1 cellular context compared by ENCODE assay signal in genomic region chr14:75577724-75578098, GRCh38.
A peak's percentile ranks its signal among the peaks of the same experiment; 100 is the strongest.
TF ChIP-seq lines count a peak whose summit lies in the region.

No MANE protein-coding gene starts in this region.

TF ChIP-seq in HepG2, 621 proteins besides CTCF, POLR2A, EP300 and RAD21 (continued from another document and continues in another):
- TF ChIP-seq CSRNP1 (CRISPR knock-in tag; IDR thresholded peaks at IDR 0.05) (0 out of 2 replicates have a peak, but pooled peaks have one; percentile 62), CEBPG (CRISPR knock-in tag; IDR thresholded peaks at IDR 0.05) (0 out of 2 replicates have a peak, but pooled peaks have one; percentile 45), SMYD3 (CRISPR knock-in tag; IDR thresholded peaks at IDR 0.05) (no peak), FOXA3 (CRISPR knock-in tag; IDR thresholded peaks at IDR 0.05) (peak; percentile 21; the same call in 1 of the 2 replicates), DZIP1 (CRISPR knock-in tag; IDR thresholded peaks at IDR 0.05) (no peak), KMT2B (CRISPR knock-in tag; IDR thresholded peaks at IDR 0.05) (no peak), ZNF605 (CRISPR knock-in tag; IDR thresholded peaks at IDR 0.05) (peak; percentile 43; the same call in 1 of the 2 replicates), ZNF766 (CRISPR knock-in tag; IDR thresholded peaks at IDR 0.05; ENCODE audit: borderline replicate concordance) (no peak), NFYC (CRISPR knock-in tag; IDR thresholded peaks at IDR 0.05) (no peak), SMAD9 (CRISPR knock-in tag; IDR thresholded peaks at IDR 0.05) (no peak), HMGXB4 (CRISPR knock-in tag; IDR thresholded peaks at IDR 0.05; ENCODE audit: borderline replicate concordance in 1 of 2, low read depth in 1 of 2) (peak in 1 of 2 experiments; percentile 87; a peak in 1 of 4 replicates), ZKSCAN5 (CRISPR knock-in tag; IDR thresholded peaks at IDR 0.05) (no peak), ESRRA (CRISPR knock-in tag; IDR thresholded peaks at IDR 0.05; ENCODE audit: low read depth) (0 out of 2 replicates have a peak, but pooled peaks have one; percentile 24), ZNF329 (CRISPR knock-in tag; IDR thresholded peaks at IDR 0.05; ENCODE audit: low read depth) (0 out of 2 replicates have a peak, but pooled peaks have one; percentile 3), ZNF232 (CRISPR knock-in tag; IDR thresholded peaks at IDR 0.05; ENCODE audit: borderline replicate concordance) (peak; percentile 17; the same call in 1 of the 2 replicates), ZNF343 (CRISPR knock-in tag; IDR thresholded peaks at IDR 0.05) (no peak), GATAD2A (CRISPR knock-in tag; IDR thresholded peaks at IDR 0.05) (peak; percentile 38; the same call in 1 of the 2 replicates), ZNF619 (CRISPR knock-in tag; IDR thresholded peaks at IDR 0.05) (0 out of 2 replicates have a peak, but pooled peaks have one; percentile 53), SOX6 (IDR thresholded peaks at IDR 0.05) (no peak), SOX6 (CRISPR knock-in tag; IDR thresholded peaks at IDR 0.05) (peak; percentile 39; the same call in 1 of the 2 replicates), XRCC5 (optimal IDR thresholded peaks at IDR 0.05; ENCODE audit: low read length) (peak; percentile 16), SOX13 (IDR thresholded peaks at IDR 0.05) (no peak), SOX13 (CRISPR knock-in tag; conservative IDR thresholded peaks at IDR 0.05 in 1 of 2, IDR thresholded peaks at IDR 0.05 in 1 of 2) (no peak), RXRB (CRISPR knock-in tag; IDR thresholded peaks at IDR 0.05; ENCODE audit: borderline replicate concordance) (0 out of 2 replicates have a peak, but pooled peaks have one; percentile 32), ZNF883 (CRISPR knock-in tag; IDR thresholded peaks at IDR 0.05; ENCODE audit: not compliant biosample characterization) (peak; percentile 19), FOSL2 (CRISPR knock-in tag; IDR thresholded peaks at IDR 0.05) (peak; percentile 36; the same call in 1 of the 2 replicates), ERF (CRISPR knock-in tag; IDR thresholded peaks at IDR 0.05) (peak; percentile 52; the same call in 1 of the 2 replicates), ZSCAN12 (CRISPR knock-in tag; IDR thresholded peaks at IDR 0.05) (no peak), THRA (CRISPR knock-in tag; IDR thresholded peaks at IDR 0.05; ENCODE audit: borderline replicate concordance) (0 out of 2 replicates have a peak, but pooled peaks have one; percentile 13), MED1 (CRISPR knock-in tag; IDR thresholded peaks at IDR 0.05) (0 out of 2 replicates have a peak, but pooled peaks have one; percentile 39), ZBTB44 (CRISPR knock-in tag; IDR thresholded peaks at IDR 0.05) (no peak), HNF4G (IDR thresholded peaks at IDR 0.05; ENCODE audit: borderline replicate concordance, low read depth, low read length) (peak; percentile 27; the same call in 1 of the 2 replicates), HNF4G (CRISPR knock-in tag; IDR thresholded peaks at IDR 0.05; ENCODE audit: borderline replicate concordance, low read depth) (no peak), SIN3A (IDR thresholded peaks at IDR 0.05; ENCODE audit: borderline replicate concordance, low read depth, low read length) (peak; percentile 32; the same call in 1 of the 2 replicates), IRF2 (CRISPR knock-in tag; IDR thresholded peaks at IDR 0.05) (0 out of 2 replicates have a peak, but pooled peaks have one; percentile 20), ZSCAN9 (CRISPR knock-in tag; IDR thresholded peaks at IDR 0.05; ENCODE audit: borderline replicate concordance) (peak; percentile 26; the same call in 1 of the 2 replicates), BCL6 (CRISPR knock-in tag; IDR thresholded peaks at IDR 0.05) (no peak), ZNF235 (CRISPR knock-in tag; IDR thresholded peaks at IDR 0.05; ENCODE audit: borderline replicate concordance) (no peak), MIXL1 (CRISPR knock-in tag; IDR thresholded peaks at IDR 0.05) (peak; percentile 29; the same call in 1 of the 2 replicates), ZNF549 (CRISPR knock-in tag; IDR thresholded peaks at IDR 0.05) (no peak), SALL1 (CRISPR knock-in tag; IDR thresholded peaks at IDR 0.05) (peak; percentile 36; the same call in 1 of the 2 replicates), SMC3 (IDR thresholded peaks at IDR 0.05; ENCODE audit: low read length) (peak; percentile 93), ZNF367 (CRISPR knock-in tag; IDR thresholded peaks at IDR 0.05; ENCODE audit: borderline replicate concordance) (no peak), NR2F6 (IDR thresholded peaks at IDR 0.05) (peak; percentile 47; the same call in 1 of the 2 replicates), NR2F6 (CRISPR knock-in tag; IDR thresholded peaks at IDR 0.05) (peak; percentile 57; the same call in 1 of the 2 replicates)
- TF ChIP-seq, protein P1, sequence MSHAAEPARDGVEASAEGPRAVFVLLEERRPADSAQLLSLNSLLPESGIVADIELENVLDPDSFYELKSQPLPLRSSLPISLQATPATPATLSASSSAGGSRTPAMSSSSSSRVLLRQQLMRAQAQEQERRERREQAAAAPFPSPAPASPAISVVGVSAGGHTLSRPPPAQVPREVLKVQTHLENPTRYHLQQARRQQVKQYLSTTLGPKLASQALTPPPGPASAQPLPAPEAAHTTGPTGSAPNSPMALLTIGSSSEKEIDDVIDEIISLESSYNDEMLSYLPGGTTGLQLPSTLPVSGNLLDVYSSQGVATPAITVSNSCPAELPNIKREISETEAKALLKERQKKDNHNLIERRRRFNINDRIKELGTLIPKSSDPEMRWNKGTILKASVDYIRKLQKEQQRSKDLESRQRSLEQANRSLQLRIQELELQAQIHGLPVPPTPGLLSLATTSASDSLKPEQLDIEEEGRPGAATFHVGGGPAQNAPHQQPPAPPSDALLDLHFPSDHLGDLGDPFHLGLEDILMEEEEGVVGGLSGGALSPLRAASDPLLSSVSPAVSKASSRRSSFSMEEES (CRISPR knock-in tag; IDR thresholded peaks at IDR 0.05) = peak; percentile 13; the same call in 1 of the 2 replicates
- TF ChIP-seq, protein P2, sequence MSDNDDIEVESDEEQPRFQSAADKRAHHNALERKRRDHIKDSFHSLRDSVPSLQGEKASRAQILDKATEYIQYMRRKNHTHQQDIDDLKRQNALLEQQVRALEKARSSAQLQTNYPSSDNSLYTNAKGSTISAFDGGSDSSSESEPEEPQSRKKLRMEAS (IDR thresholded peaks at IDR 0.05) = 0 out of 2 replicates have a peak, but pooled peaks have one; percentile 10
- TF ChIP-seq, protein P3, sequence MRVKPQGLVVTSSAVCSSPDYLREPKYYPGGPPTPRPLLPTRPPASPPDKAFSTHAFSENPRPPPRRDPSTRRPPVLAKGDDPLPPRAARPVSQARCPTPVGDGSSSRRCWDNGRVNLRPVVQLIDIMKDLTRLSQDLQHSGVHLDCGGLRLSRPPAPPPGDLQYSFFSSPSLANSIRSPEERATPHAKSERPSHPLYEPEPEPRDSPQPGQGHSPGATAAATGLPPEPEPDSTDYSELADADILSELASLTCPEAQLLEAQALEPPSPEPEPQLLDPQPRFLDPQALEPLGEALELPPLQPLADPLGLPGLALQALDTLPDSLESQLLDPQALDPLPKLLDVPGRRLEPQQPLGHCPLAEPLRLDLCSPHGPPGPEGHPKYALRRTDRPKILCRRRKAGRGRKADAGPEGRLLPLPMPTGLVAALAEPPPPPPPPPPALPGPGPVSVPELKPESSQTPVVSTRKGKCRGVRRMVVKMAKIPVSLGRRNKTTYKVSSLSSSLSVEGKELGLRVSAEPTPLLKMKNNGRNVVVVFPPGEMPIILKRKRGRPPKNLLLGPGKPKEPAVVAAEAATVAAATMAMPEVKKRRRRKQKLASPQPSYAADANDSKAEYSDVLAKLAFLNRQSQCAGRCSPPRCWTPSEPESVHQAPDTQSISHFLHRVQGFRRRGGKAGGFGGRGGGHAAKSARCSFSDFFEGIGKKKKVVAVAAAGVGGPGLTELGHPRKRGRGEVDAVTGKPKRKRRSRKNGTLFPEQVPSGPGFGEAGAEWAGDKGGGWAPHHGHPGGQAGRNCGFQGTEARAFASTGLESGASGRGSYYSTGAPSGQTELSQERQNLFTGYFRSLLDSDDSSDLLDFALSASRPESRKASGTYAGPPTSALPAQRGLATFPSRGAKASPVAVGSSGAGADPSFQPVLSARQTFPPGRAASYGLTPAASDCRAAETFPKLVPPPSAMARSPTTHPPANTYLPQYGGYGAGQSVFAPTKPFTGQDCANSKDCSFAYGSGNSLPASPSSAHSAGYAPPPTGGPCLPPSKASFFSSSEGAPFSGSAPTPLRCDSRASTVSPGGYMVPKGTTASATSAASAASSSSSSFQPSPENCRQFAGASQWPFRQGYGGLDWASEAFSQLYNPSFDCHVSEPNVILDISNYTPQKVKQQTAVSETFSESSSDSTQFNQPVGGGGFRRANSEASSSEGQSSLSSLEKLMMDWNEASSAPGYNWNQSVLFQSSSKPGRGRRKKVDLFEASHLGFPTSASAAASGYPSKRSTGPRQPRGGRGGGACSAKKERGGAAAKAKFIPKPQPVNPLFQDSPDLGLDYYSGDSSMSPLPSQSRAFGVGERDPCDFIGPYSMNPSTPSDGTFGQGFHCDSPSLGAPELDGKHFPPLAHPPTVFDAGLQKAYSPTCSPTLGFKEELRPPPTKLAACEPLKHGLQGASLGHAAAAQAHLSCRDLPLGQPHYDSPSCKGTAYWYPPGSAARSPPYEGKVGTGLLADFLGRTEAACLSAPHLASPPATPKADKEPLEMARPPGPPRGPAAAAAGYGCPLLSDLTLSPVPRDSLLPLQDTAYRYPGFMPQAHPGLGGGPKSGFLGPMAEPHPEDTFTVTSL (CRISPR knock-in tag; IDR thresholded peaks at IDR 0.05; ENCODE audit: borderline replicate concordance) = 0 out of 2 replicates have a peak, but pooled peaks have one; percentile 10
- TF ChIP-seq, protein P4, sequence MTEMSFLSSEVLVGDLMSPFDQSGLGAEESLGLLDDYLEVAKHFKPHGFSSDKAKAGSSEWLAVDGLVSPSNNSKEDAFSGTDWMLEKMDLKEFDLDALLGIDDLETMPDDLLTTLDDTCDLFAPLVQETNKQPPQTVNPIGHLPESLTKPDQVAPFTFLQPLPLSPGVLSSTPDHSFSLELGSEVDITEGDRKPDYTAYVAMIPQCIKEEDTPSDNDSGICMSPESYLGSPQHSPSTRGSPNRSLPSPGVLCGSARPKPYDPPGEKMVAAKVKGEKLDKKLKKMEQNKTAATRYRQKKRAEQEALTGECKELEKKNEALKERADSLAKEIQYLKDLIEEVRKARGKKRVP (CRISPR knock-in tag; IDR thresholded peaks at IDR 0.05) = no peak
